1 cellular context compared by ENCODE assay signal in the genomic region with DNA sequence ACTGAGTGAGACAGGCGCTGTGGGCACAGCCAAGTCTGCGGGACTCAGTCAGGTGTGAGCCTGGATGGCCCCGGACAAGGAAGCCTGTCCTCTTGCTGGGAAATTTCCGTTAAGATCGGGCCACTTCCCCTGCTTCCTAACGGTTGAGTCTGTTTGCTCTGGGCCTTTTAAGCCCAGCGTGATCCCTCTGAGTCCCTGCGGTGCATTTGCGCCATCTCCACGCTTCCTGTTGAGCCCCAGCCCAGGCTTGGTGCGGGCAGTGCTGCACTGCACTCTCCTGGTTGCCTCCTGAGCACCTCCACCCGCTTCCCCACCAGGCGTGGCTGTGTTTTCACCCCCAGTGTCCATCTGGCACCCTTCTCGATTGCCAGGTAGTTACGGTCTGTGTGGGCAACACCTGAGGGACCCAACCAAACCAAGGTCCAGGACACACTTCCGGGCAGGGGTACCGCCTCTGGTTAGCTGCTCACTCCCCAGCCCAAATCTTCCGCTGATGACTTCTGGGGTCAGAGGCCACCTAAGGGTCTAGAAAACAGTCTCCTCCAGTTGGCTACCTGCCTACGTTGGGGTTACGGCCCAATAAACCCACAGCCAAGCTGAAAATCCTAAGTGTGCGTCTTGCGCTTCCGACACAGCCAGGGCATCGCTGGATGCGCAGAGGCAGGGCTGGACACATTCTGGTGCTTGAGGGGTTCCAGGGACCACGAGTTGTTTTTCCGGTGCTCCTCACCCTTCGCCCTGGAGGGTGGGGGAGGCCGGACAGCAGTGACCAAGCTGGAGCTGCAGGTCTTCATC.
TF ChIP-seq lines count a peak whose summit lies in the region.

No MANE protein-coding gene starts in this region.

TF ChIP-seq in K562, 482 proteins besides CTCF, POLR2A, EP300 and RAD21 (continued from another document):
- TF ChIP-seq, protein P1, sequence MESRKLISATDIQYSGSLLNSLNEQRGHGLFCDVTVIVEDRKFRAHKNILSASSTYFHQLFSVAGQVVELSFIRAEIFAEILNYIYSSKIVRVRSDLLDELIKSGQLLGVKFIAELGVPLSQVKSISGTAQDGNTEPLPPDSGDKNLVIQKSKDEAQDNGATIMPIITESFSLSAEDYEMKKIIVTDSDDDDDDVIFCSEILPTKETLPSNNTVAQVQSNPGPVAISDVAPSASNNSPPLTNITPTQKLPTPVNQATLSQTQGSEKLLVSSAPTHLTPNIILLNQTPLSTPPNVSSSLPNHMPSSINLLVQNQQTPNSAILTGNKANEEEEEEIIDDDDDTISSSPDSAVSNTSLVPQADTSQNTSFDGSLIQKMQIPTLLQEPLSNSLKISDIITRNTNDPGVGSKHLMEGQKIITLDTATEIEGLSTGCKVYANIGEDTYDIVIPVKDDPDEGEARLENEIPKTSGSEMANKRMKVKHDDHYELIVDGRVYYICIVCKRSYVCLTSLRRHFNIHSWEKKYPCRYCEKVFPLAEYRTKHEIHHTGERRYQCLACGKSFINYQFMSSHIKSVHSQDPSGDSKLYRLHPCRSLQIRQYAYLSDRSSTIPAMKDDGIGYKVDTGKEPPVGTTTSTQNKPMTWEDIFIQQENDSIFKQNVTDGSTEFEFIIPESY (CRISPR knock-in tag; IDR thresholded peaks at IDR 0.05): peak; percentile 82
- TF ChIP-seq RBM17 (IDR thresholded peaks at IDR 0.05; ENCODE audit: borderline replicate concordance, low read depth, low read length) (no peak), CHD4 (IDR thresholded peaks at IDR 0.05; ENCODE audit: insufficient read depth, insufficient replicate concordance, low read depth, low read length, poor library complexity, severe bottlenecking) (no peak), CSDE1 (IDR thresholded peaks at IDR 0.05) (no peak)
